Comparison of ENCODE assay signal across 8 cellular contexts in genomic region chr1:201085902-201086735, GRCh38. TPM values are rescaled to one million over a fixed set of nuclear protein-coding genes. Genes with fewer than 3 reads are reported as not detected.
DNase-seq lines count a peak whose midpoint lies in the region; ATAC-seq, FAIRE-seq and TF ChIP-seq lines count a peak whose summit lies in the region.

No MANE protein-coding gene starts in this region.

- TF ChIP-seq CTCF in AG09319 (IDR thresholded peaks at IDR 0.05; ENCODE audit: low read depth, low read length) = peak; percentile 79
- TF ChIP-seq CTCF in prostate gland (IDR thresholded peaks at IDR 0.05) = peak in 2 of 4 experiments; percentile 53 to 67

- no peaks in the 10 kb centered on the region for H3K27me3 ChIP-seq in prostate gland (replicated peaks; ENCODE audit: insufficient read depth)

- H3K4me3 ChIP-seq in prostate gland = no peak overlapping the region

- H3K4me1 ChIP-seq in prostate gland (replicated peaks) = no peaks in the 10 kb centered on the region

- H3K36me3 Mint-ChIP-seq in activated T-cell treated with anti-CD3 and anti-CD28 coated beads, Interleukin-2, amount 50 U/mL, for 4 hours (ENCODE audit: insufficient read depth) = no peaks in the 10 kb centered on the region

- no peak overlapping the region for H3K4me3 Mint-ChIP-seq in activated T-cell treated with anti-CD3 and anti-CD28 coated beads, Interleukin-2, amount 50 U/mL, for 4 hours

- H3K27me3 Mint-ChIP-seq in activated T-cell treated with anti-CD3 and anti-CD28 coated beads, Interleukin-2, amount 50 U/mL, for 4 hours (ENCODE audit: low read depth) = peaks cover 13% of the 10 kb centered on the region

- H3K36me3 ChIP-seq in prostate gland = no peaks in the 10 kb centered on the region

- no peak for FAIRE-seq in GM18507 (lab: Jason Lieb, UNC)

- DNase-seq in AG09319 (ENCODE audit: extremely low read depth, low read depth) (no peak), GM18507 (ENCODE audit: extremely low spot score, insufficient read length, low read depth) (peak; percentile 26), NOMO-1 (lab: John Stamatoyannopoulos, UW; ENCODE audit: unreplicated experiment in 2 of 2) (peak; percentile 10 to 38), glomerular visceral epithelial cell (ENCODE audit: extremely low spot score) (peak; percentile 56), prostate gland (ENCODE audit: low spot score) (peak; percentile 43)
- DNase-seq in activated T-cell treated with anti-CD3 and anti-CD28 coated beads, Interleukin-2, amount 50 U/mL, for 4 hours = peak; percentile 21

- H3K9me3 Mint-ChIP-seq in activated T-cell treated with anti-CD3 and anti-CD28 coated beads, Interleukin-2, amount 50 U/mL, for 4 hours = no peaks in the 10 kb centered on the region

- peaks cover 6% of the 10 kb centered on the region for H3K4me1 Mint-ChIP-seq in activated T-cell treated with anti-CD3 and anti-CD28 coated beads, Interleukin-2, amount 50 U/mL, for 4 hours (ENCODE audit: low read depth)

- no peak for TF ChIP-seq POLR2A in prostate gland (IDR thresholded peaks at IDR 0.05)

- H3K27ac ChIP-seq in prostate gland = no peak overlapping the region

- intact Hi-C loops in prostate gland (cut with DNase I) = no loop called here

- peak; percentile 63 for ATAC-seq in activated T-cell treated with anti-CD3 and anti-CD28 coated beads, Interleukin-2, amount 50 U/mL, for 4 hours
- no peak for ATAC-seq in HG02588 (IDR thresholded peaks at IDR 0.05; ENCODE audit: unreplicated experiment)
- no peak for ATAC-seq in HG02798 (IDR thresholded peaks at IDR 0.05; ENCODE audit: poor library complexity, unreplicated experiment)

- H3K9me3 ChIP-seq in prostate gland = no peaks in the 10 kb centered on the region

- WGBS in prostate gland = 78% methylated on average over 12 of the region's 12 CpGs

RNA-seq across cellular contexts. Expression of gene CACNA1S, which starts 26.1 kb away (rescaled TPM):
- not detected for total RNA-seq in activated T-cell treated with anti-CD3 and anti-CD28 coated beads, Interleukin-2, amount 50 U/mL, for 4 hours
- under 1 TPM in 1 of 2 donors, not detected in 1; 0.55 TPM for total RNA-seq in prostate gland

RNA-seq across cellular contexts. Expression of gene ASCL5, which starts 40.9 kb away (rescaled TPM):
- total RNA-seq in activated T-cell treated with anti-CD3 and anti-CD28 coated beads, Interleukin-2, amount 50 U/mL, for 4 hours = not detected
- not detected for total RNA-seq in prostate gland

Comparison
In these comparisons a context has a peak if more than half of its experiments do, and no peak if none do; other contexts are left out.
1. ATAC-seq: peak in activated T-cell treated with anti-CD3 and anti-CD28 coated beads, Interleukin-2, amount 50 U/mL, for 4 hours (2 of 2); none in HG02588 (single experiment) and HG02798 (single experiment).